ENCODE assay signal across 9 cellular contexts in genomic region chr16:31063843-31064611, GRCh38. TPM values are rescaled to one million over a fixed set of nuclear protein-coding genes. Genes with fewer than 3 reads are reported as not detected.
A peak's percentile ranks its signal among the peaks of the same experiment; 100 is the strongest.
DNase-seq lines count a peak whose midpoint lies in the region; ATAC-seq lines count a peak whose summit lies in the region.
"Had no signal": no experiment of that assay in that cellular context is flagged by ENCODE, and none has a peak within 500 bp of the region (broad histone marks: within the 10 kb centered on the region; RNA-seq: fewer than 3 reads in every experiment).

No MANE protein-coding gene starts in this region.

- no peak for DNase-seq in activated CD4-positive, alpha-beta T cell treated with anti-CD3 and anti-CD28 coated beads for 36 hours
- DNase-seq in activated CD4-positive, alpha-beta T cell treated with anti-CD3 and anti-CD28 coated beads for 1 hour = no peak
- no peak for DNase-seq in activated T-helper 2 cell treated with anti-CD3 and anti-CD28 coated beads, Interferon-gamma antibody, Interleukin-2, Interleukin-4, amounts not matched to agents 10 μg/mL and 5 μg/mL and 100 μg/mL, durations not matched to agents 14 hours and 24 hours and 36 hours (ENCODE audit: low spot score)
- peak; percentile 71 to 77 (median 76) for DNase-seq in immature natural killer cell
- DNase-seq in stimulated activated naive CD8-positive, alpha-beta T cell treated with anti-CD3 and anti-CD28 coated beads, Interleukin-15, Interleukin-2, amounts not matched to agents 100 U/mL and 50 U/mL, for 24 hours = no peak
- no peak for DNase-seq in stimulated activated CD4-positive, alpha-beta T cell treated with anti-CD3 and anti-CD28 coated beads, Interleukin-1b, Interleukin-23, amount 100 ng/mL, for 48 hours
- DNase-seq in cortex of kidney (lab: John Stamatoyannopoulos, UW) = no peak
- no peak for DNase-seq in GM19238 (ENCODE audit: insufficient read length, low spot score)
- DNase-seq: thyroid gland had no signal

- no peak overlapping the region for H3K4me3 Mint-ChIP-seq in activated CD4-positive, alpha-beta T cell treated with anti-CD3 and anti-CD28 coated beads for 36 hours
- H3K4me3 Mint-ChIP-seq in activated T-helper 2 cell treated with anti-CD3 and anti-CD28 coated beads, Interferon-gamma antibody, Interleukin-2, Interleukin-4, amounts not matched to agents 10 μg/mL and 5 μg/mL and 100 μg/mL, durations not matched to agents 14 hours and 24 hours and 36 hours (ENCODE audit: low read depth) = peak overlapping the region; percentile 65
- peak overlapping the region; percentile 83 to 87 (median 86) for H3K4me3 Mint-ChIP-seq in immature natural killer cell

- POLR2A ChIA-PET in activated CD4-positive, alpha-beta T cell treated with anti-CD3 and anti-CD28 coated beads for 36 hours (lab: Charles Lee) = interaction anchor here (0.6 kb wide), 1 partner anchor 328 kb away, joined by 3 read pairs; no protein-coding TSS in a partner anchor

- ATAC-seq in activated CD4-positive, alpha-beta T cell treated with anti-CD3 and anti-CD28 coated beads for 36 hours = peak; percentile 30
- peak; percentile 28 for ATAC-seq in stimulated activated naive CD8-positive, alpha-beta T cell treated with anti-CD3 and anti-CD28 coated beads, Interleukin-15, Interleukin-2, amounts not matched to agents 100 U/mL and 50 U/mL, for 24 hours

- CTCF ChIA-PET in activated CD4-positive, alpha-beta T cell treated with anti-CD3 and anti-CD28 coated beads for 36 hours (lab: Charles Lee) = interaction anchor here (0.7 to 0.8 kb wide), 2 partner anchors 9 to 164 kb away, joined by 3 to 4 read pairs; no protein-coding TSS in a partner anchor

- H3K36me3 Mint-ChIP-seq in activated CD4-positive, alpha-beta T cell treated with anti-CD3 and anti-CD28 coated beads for 36 hours (ENCODE audit: low read depth) = peaks cover 18% of the 10 kb centered on the region
- peaks cover 50% of the 10 kb centered on the region for H3K36me3 Mint-ChIP-seq in activated T-helper 2 cell treated with anti-CD3 and anti-CD28 coated beads, Interferon-gamma antibody, Interleukin-2, Interleukin-4, amounts not matched to agents 10 μg/mL and 5 μg/mL and 100 μg/mL, durations not matched to agents 14 hours and 24 hours and 36 hours (ENCODE audit: low read depth)
- H3K36me3 Mint-ChIP-seq in immature natural killer cell = peaks cover 0 to 8% (median 6%) of the 10 kb centered on the region in 3 donors

- no peaks in the 10 kb centered on the region for H3K9me3 Mint-ChIP-seq in activated CD4-positive, alpha-beta T cell treated with anti-CD3 and anti-CD28 coated beads for 36 hours (ENCODE audit: low read depth)
- H3K9me3 Mint-ChIP-seq in activated T-helper 2 cell treated with anti-CD3 and anti-CD28 coated beads, Interferon-gamma antibody, Interleukin-2, Interleukin-4, amounts not matched to agents 10 μg/mL and 5 μg/mL and 100 μg/mL, durations not matched to agents 14 hours and 24 hours and 36 hours = no peaks in the 10 kb centered on the region
- H3K9me3 Mint-ChIP-seq in immature natural killer cell = no peaks in the 10 kb centered on the region

- H3K27ac Mint-ChIP-seq in activated CD4-positive, alpha-beta T cell treated with anti-CD3 and anti-CD28 coated beads for 36 hours = peak overlapping the region; percentile 63
- peak overlapping the region; percentile 59 for H3K27ac Mint-ChIP-seq in activated T-helper 2 cell treated with anti-CD3 and anti-CD28 coated beads, Interferon-gamma antibody, Interleukin-2, Interleukin-4, amounts not matched to agents 10 μg/mL and 5 μg/mL and 100 μg/mL, durations not matched to agents 14 hours and 24 hours and 36 hours
- peak overlapping the region; percentile 79 to 96 (median 93) for H3K27ac Mint-ChIP-seq in immature natural killer cell

- H3K4me1 Mint-ChIP-seq in activated CD4-positive, alpha-beta T cell treated with anti-CD3 and anti-CD28 coated beads for 36 hours = peaks cover 36% of the 10 kb centered on the region
- H3K4me1 Mint-ChIP-seq in activated T-helper 2 cell treated with anti-CD3 and anti-CD28 coated beads, Interferon-gamma antibody, Interleukin-2, Interleukin-4, amounts not matched to agents 10 μg/mL and 5 μg/mL and 100 μg/mL, durations not matched to agents 14 hours and 24 hours and 36 hours (ENCODE audit: low read depth) = peaks cover 28% of the 10 kb centered on the region
- H3K4me1 Mint-ChIP-seq in immature natural killer cell = peaks cover 66 to 68% of the 10 kb centered on the region in 2 donors

- intact Hi-C loops in activated CD4-positive, alpha-beta T cell treated with anti-CD3 and anti-CD28 coated beads for 36 hours (cut with DNase I, micrococcal nuclease) = no loop called here
- intact Hi-C loops in activated T-helper 2 cell treated with anti-CD3 and anti-CD28 coated beads, Interferon-gamma antibody, Interleukin-2, Interleukin-4, amounts not matched to agents 10 μg/mL and 5 μg/mL and 100 μg/mL, durations not matched to agents 14 hours and 24 hours and 36 hours (cut with micrococcal nuclease) = no loop called here

- H3K27me3 Mint-ChIP-seq in activated CD4-positive, alpha-beta T cell treated with anti-CD3 and anti-CD28 coated beads for 36 hours = no peaks in the 10 kb centered on the region
- no peaks in the 10 kb centered on the region for H3K27me3 Mint-ChIP-seq in activated T-helper 2 cell treated with anti-CD3 and anti-CD28 coated beads, Interferon-gamma antibody, Interleukin-2, Interleukin-4, amounts not matched to agents 10 μg/mL and 5 μg/mL and 100 μg/mL, durations not matched to agents 14 hours and 24 hours and 36 hours (ENCODE audit: low read depth)
- H3K27me3 Mint-ChIP-seq in immature natural killer cell (ENCODE audit: low read depth in 3 of 3) = peaks cover 4 to 7% (median 6%) of the 10 kb centered on the region in 3 donors

RNA-seq across cellular contexts. Expression of gene ZNF668, which starts 10.0 kb away (rescaled TPM):
- 1 to 10 TPM; 9.2 to 9.9 TPM for total RNA-seq in activated CD4-positive, alpha-beta T cell treated with anti-CD3 and anti-CD28 coated beads for 36 hours
- 12.7 and 13.2 TPM in 2 replicates for total RNA-seq in activated T-helper 2 cell treated with anti-CD3 and anti-CD28 coated beads, Interferon-gamma antibody, Interleukin-2, Interleukin-4, amounts not matched to agents 10 μg/mL and 5 μg/mL and 100 μg/mL, durations not matched to agents 14 hours and 24 hours and 36 hours
- polyA plus RNA-seq in immature natural killer cell = 10 to 100 TPM in 2 of 3 donors, 1 to 10 TPM in 1; 6.8 to 17.2 (median 10.1) TPM

RNA-seq across cellular contexts. Expression of gene ZNF646, which starts 10.2 kb away (rescaled TPM):
- total RNA-seq in activated CD4-positive, alpha-beta T cell treated with anti-CD3 and anti-CD28 coated beads for 36 hours = 10 to 100 TPM; 21.3 to 25.8 TPM
- 24.4 and 24.5 TPM in 2 replicates for total RNA-seq in activated T-helper 2 cell treated with anti-CD3 and anti-CD28 coated beads, Interferon-gamma antibody, Interleukin-2, Interleukin-4, amounts not matched to agents 10 μg/mL and 5 μg/mL and 100 μg/mL, durations not matched to agents 14 hours and 24 hours and 36 hours
- polyA plus RNA-seq in immature natural killer cell = 10 to 100 TPM in 1 of 3 donors, 1 to 10 TPM in 1, under 1 TPM in 1; 0.93 to 11.5 (median 2.5) TPM

RNA-seq across cellular contexts. Expression of gene PRSS53, which starts 24.7 kb away (rescaled TPM):
- 1 to 10 TPM; 4.0 to 9.2 TPM for total RNA-seq in activated CD4-positive, alpha-beta T cell treated with anti-CD3 and anti-CD28 coated beads for 36 hours
- 4.8 and 5.1 TPM in 2 replicates for total RNA-seq in activated T-helper 2 cell treated with anti-CD3 and anti-CD28 coated beads, Interferon-gamma antibody, Interleukin-2, Interleukin-4, amounts not matched to agents 10 μg/mL and 5 μg/mL and 100 μg/mL, durations not matched to agents 14 hours and 24 hours and 36 hours
- polyA plus RNA-seq in immature natural killer cell = 1 to 10 TPM in 1 of 3 donors, under 1 TPM in 2; 0.27 to 1.4 (median 0.63) TPM

RNA-seq across cellular contexts. Expression of gene VKORC1, which starts 30.6 kb away (rescaled TPM):
- 10 to 100 TPM; 59.6 to 64.2 TPM for total RNA-seq in activated CD4-positive, alpha-beta T cell treated with anti-CD3 and anti-CD28 coated beads for 36 hours
- total RNA-seq in activated T-helper 2 cell treated with anti-CD3 and anti-CD28 coated beads, Interferon-gamma antibody, Interleukin-2, Interleukin-4, amounts not matched to agents 10 μg/mL and 5 μg/mL and 100 μg/mL, durations not matched to agents 14 hours and 24 hours and 36 hours = 54.5 and 60.0 TPM in 2 replicates
- polyA plus RNA-seq in immature natural killer cell = 100 to 1,000 TPM; 114 to 164 (median 116) TPM

RNA-seq across cellular contexts. Expression of gene STX4, which starts 30.7 kb away (rescaled TPM):
- 10 to 100 TPM; 29.2 to 35.9 TPM for total RNA-seq in activated CD4-positive, alpha-beta T cell treated with anti-CD3 and anti-CD28 coated beads for 36 hours
- 48.2 and 51.8 TPM in 2 replicates for total RNA-seq in activated T-helper 2 cell treated with anti-CD3 and anti-CD28 coated beads, Interferon-gamma antibody, Interleukin-2, Interleukin-4, amounts not matched to agents 10 μg/mL and 5 μg/mL and 100 μg/mL, durations not matched to agents 14 hours and 24 hours and 36 hours
- polyA plus RNA-seq in immature natural killer cell = 10 to 100 TPM; 31.3 to 46.4 (median 33.3) TPM

Comparison
In these comparisons a context has a peak if more than half of its experiments do, and no peak if none do; other contexts are left out.
1. DNase-seq: peak in immature natural killer cell (3 of 3); none in activated CD4-positive, alpha-beta T cell treated with anti-CD3 and anti-CD28 coated beads for 36 hours (single experiment), activated CD4-positive, alpha-beta T cell treated with anti-CD3 and anti-CD28 coated beads for 1 hour (single experiment), activated T-helper 2 cell treated with anti-CD3 and anti-CD28 coated beads, Interferon-gamma antibody, Interleukin-2, Interleukin-4, amounts not matched to agents 10 μg/mL and 5 μg/mL and 100 μg/mL, durations not matched to agents 14 hours and 24 hours and 36 hours (single experiment), stimulated activated naive CD8-positive, alpha-beta T cell treated with anti-CD3 and anti-CD28 coated beads, Interleukin-15, Interleukin-2, amounts not matched to agents 100 U/mL and 50 U/mL, for 24 hours (single experiment), stimulated activated CD4-positive, alpha-beta T cell treated with anti-CD3 and anti-CD28 coated beads, Interleukin-1b, Interleukin-23, amount 100 ng/mL, for 48 hours (single experiment), cortex of kidney (single experiment) and GM19238 (single experiment).
2. Peak in every context shown above with its lines, with median percentiles within 50 percentile points of each other: H3K27ac Mint-ChIP-seq.